Comparison of ENCODE assay signal across 18 cellular contexts in the genomic region with DNA sequence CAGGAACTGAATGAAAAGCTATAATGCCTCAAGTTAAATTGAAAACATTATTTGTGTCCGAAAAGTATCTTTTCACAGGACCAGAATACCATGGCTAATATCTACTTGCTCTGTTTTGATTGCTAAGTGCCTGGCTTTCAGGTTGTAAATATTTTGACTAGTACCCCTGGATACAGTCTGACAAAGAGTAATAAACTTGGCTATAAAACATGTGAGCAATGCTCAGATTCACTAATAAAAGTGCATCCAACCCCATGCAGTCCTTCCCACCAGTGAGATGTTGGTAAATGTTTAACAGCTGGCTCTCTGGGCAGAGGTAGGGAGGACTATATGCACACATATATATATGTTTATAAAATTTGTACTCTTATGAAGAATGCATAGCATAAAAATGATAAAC.
DNase-seq lines count a peak whose midpoint lies in the region; ATAC-seq and TF ChIP-seq lines count a peak whose summit lies in the region.
"Had no signal": no experiment of that assay in that cellular context is flagged by ENCODE, and none has a peak within 500 bp of the region (broad histone marks: within the 10 kb centered on the region; RNA-seq: fewer than 3 reads in every experiment).

No MANE protein-coding gene starts in this region.

- H3K36me3 Mint-ChIP-seq in MCF 10A (ENCODE audit: insufficient read depth, unreplicated experiment), result no peaks in the 10 kb centered on the region
- peaks cover 2% of the 10 kb centered on the region for H3K36me3 Mint-ChIP-seq in activated T-cell treated with anti-CD3 and anti-CD28 coated beads, Interleukin-2, amount 50 U/mL, for 4 hours (ENCODE audit: insufficient read depth)
- H3K36me3 Mint-ChIP-seq: CD4-positive, alpha-beta memory T cell had no signal

- TF ChIP-seq CTCF in MCF 10A (IDR thresholded peaks at IDR 0.05; ENCODE audit: unreplicated experiment), result no peak
- TF ChIP-seq CTCF in breast epithelium (IDR thresholded peaks at IDR 0.05), result no peak
- no peak for TF ChIP-seq CTCF in VCaP (conservative IDR thresholded peaks at IDR 0.05)
- TF ChIP-seq CTCF in kidney epithelial cell (IDR thresholded peaks at IDR 0.05; ENCODE audit: insufficient read depth, low read length, poor library complexity, severe bottlenecking), result no peak
- no peak for TF ChIP-seq CTCF in esophagus muscularis mucosa (IDR thresholded peaks at IDR 0.05)

- H3K4me3 ChIP-seq in breast epithelium (no peak overlapping the region), kidney epithelial cell (ENCODE audit: low read depth, low read length) (no peak overlapping the region), esophagus muscularis mucosa (no peak overlapping the region)
- H3K4me3 ChIP-seq: body of pancreas, upper lobe of right lung had no signal

- H3K27ac ChIP-seq in breast epithelium (no peak overlapping the region), VCaP (peak overlapping the region; percentile 79), esophagus muscularis mucosa (replicated peaks in 1 of 4) (peak overlapping the region in 1 of 4 donors; percentile 31)
- H3K27ac ChIP-seq: body of pancreas, upper lobe of right lung had no signal

- H3K27me3 ChIP-seq in breast epithelium (no peaks in the 10 kb centered on the region), kidney epithelial cell (ENCODE audit: control insufficient read depth, insufficient read depth, low read length) (no peaks in the 10 kb centered on the region), esophagus muscularis mucosa (no peaks in the 10 kb centered on the region)
- H3K27me3 ChIP-seq: body of pancreas, upper lobe of right lung had no signal

- no peak for TF ChIP-seq EP300 in esophagus muscularis mucosa (IDR thresholded peaks at IDR 0.05)

- H3K4me3 Mint-ChIP-seq in MCF 10A (ENCODE audit: unreplicated experiment), result no peak overlapping the region
- no peak overlapping the region for H3K4me3 Mint-ChIP-seq in activated T-cell treated with anti-CD3 and anti-CD28 coated beads, Interleukin-2, amount 50 U/mL, for 4 hours
- H3K4me3 Mint-ChIP-seq: activated naive CD4-positive, alpha-beta T cell treated with anti-CD3 and anti-CD28 coated beads, Interleukin-2, amount 50 U/mL, for 24 hours; CD4-positive, alpha-beta memory T cell; stimulated activated naive CD8-positive, alpha-beta T cell treated with anti-CD3 and anti-CD28 coated beads, Interleukin-15, amount 100 ng/mL, for 72 hours had no signal

- no peaks in the 10 kb centered on the region for H3K4me1 ChIP-seq in breast epithelium
- H3K4me1 ChIP-seq in esophagus muscularis mucosa, result peaks cover 4 to 17% (median 11%) of the 10 kb centered on the region in 4 donors
- H3K4me1 ChIP-seq: upper lobe of right lung had no signal

- H3K36me3 ChIP-seq in breast epithelium, result no peaks in the 10 kb centered on the region
- no peaks in the 10 kb centered on the region for H3K36me3 ChIP-seq in kidney epithelial cell (ENCODE audit: control insufficient read depth, insufficient read depth, low read length)
- H3K36me3 ChIP-seq in esophagus muscularis mucosa, result no peaks in the 10 kb centered on the region
- H3K36me3 ChIP-seq: upper lobe of right lung had no signal

- WGBS in esophagus muscularis mucosa, result 24% methylated on average over 1 of the region's 1 CpG

- no peaks in the 10 kb centered on the region for H3K27me3 Mint-ChIP-seq in MCF 10A (ENCODE audit: insufficient read depth, unreplicated experiment)
- no peaks in the 10 kb centered on the region for H3K27me3 Mint-ChIP-seq in activated T-cell treated with anti-CD3 and anti-CD28 coated beads, Interleukin-2, amount 50 U/mL, for 4 hours (ENCODE audit: low read depth)
- H3K27me3 Mint-ChIP-seq: activated naive CD4-positive, alpha-beta T cell treated with anti-CD3 and anti-CD28 coated beads, Interleukin-2, amount 50 U/mL, for 24 hours; CD4-positive, alpha-beta memory T cell; stimulated activated naive CD8-positive, alpha-beta T cell treated with anti-CD3 and anti-CD28 coated beads, Interleukin-15, amount 100 ng/mL, for 72 hours had no signal

- no peak for ATAC-seq in activated T-cell treated with anti-CD3 and anti-CD28 coated beads, Interleukin-2, amount 50 U/mL, for 4 hours
- ATAC-seq: body of pancreas; HepG2; stimulated activated naive CD8-positive, alpha-beta T cell treated with anti-CD3 and anti-CD28 coated beads, Interleukin-15, amount 100 ng/mL, for 72 hours; upper lobe of right lung had no signal

- CTCF ChIA-PET in MCF 10A (lab: Yijun Ruan, JAX), result interaction anchor here (1.1 kb wide), 1 partner anchor 203 kb away, joined by 3 read pairs; no protein-coding TSS in a partner anchor

- TF ChIP-seq POLR2A in breast epithelium (IDR thresholded peaks at IDR 0.05) (no peak), esophagus muscularis mucosa (IDR thresholded peaks at IDR 0.05; ENCODE audit: low read depth) (no peak)

- H3K27ac Mint-ChIP-seq in MCF 10A (ENCODE audit: low read depth, unreplicated experiment), result peak overlapping the region; percentile 17
- H3K27ac Mint-ChIP-seq: activated naive CD4-positive, alpha-beta T cell treated with anti-CD3 and anti-CD28 coated beads, Interleukin-2, amount 50 U/mL, for 24 hours had no signal

- DNase-seq in MCF 10A (ENCODE audit: unreplicated experiment), result no peak
- no peak for DNase-seq in breast epithelium (ENCODE audit: low spot score in 2 of 2)
- DNase-seq in kidney epithelial cell (ENCODE audit: low read depth), result peak; percentile 78
- no peak for DNase-seq in A172 (ENCODE audit: low spot score)
- no peak for DNase-seq in foreskin melanocyte
- no peak for DNase-seq in esophagus muscularis mucosa (ENCODE audit: extremely low spot score)
- no peak for DNase-seq in activated T-cell treated with anti-CD3 and anti-CD28 coated beads, Interleukin-2, amount 50 U/mL, for 4 hours
- DNase-seq: activated T-cell treated with anti-CD3 and anti-CD28 coated beads for 4 hours; body of pancreas; CD4-positive, alpha-beta memory T cell; mesendoderm; NCI-H526; retina; stimulated activated naive CD8-positive, alpha-beta T cell treated with anti-CD3 and anti-CD28 coated beads, Interleukin-15, amount 100 ng/mL, for 72 hours; upper lobe of right lung had no signal

- peaks cover 17% of the 10 kb centered on the region for H3K4me1 Mint-ChIP-seq in MCF 10A (ENCODE audit: insufficient read depth, unreplicated experiment)
- peaks cover 12% of the 10 kb centered on the region for H3K4me1 Mint-ChIP-seq in activated T-cell treated with anti-CD3 and anti-CD28 coated beads, Interleukin-2, amount 50 U/mL, for 4 hours (ENCODE audit: low read depth)

- H3K9me3 Mint-ChIP-seq in MCF 10A (ENCODE audit: unreplicated experiment), result no peaks in the 10 kb centered on the region
- peaks cover 12% of the 10 kb centered on the region for H3K9me3 Mint-ChIP-seq in activated T-cell treated with anti-CD3 and anti-CD28 coated beads, Interleukin-2, amount 50 U/mL, for 4 hours

- H3K9me3 ChIP-seq in breast epithelium (no peaks in the 10 kb centered on the region), esophagus muscularis mucosa (no peaks in the 10 kb centered on the region)
- H3K9me3 ChIP-seq: body of pancreas, upper lobe of right lung had no signal

- no TSS peak for BruUV-seq in MCF 10A (replicated peaks; lab: Mats Ljungman, UMichigan)

- POLR2A ChIA-PET in MCF 10A (lab: Yijun Ruan, JAX), result interaction anchor here (0.7 to 1.8 kb wide), 4 partner anchors 9 to 18 kb away, joined by 3 to 6 read pairs (median 4); no protein-coding TSS in a partner anchor

- intact Hi-C loops in MCF 10A (cut with micrococcal nuclease) (no loop called here), breast epithelium (cut with DNase I; ENCODE audit: low total_unique reads) (no loop called here), esophagus muscularis mucosa (cut with DNase I) (no loop called here)
